In the genomic region with DNA sequence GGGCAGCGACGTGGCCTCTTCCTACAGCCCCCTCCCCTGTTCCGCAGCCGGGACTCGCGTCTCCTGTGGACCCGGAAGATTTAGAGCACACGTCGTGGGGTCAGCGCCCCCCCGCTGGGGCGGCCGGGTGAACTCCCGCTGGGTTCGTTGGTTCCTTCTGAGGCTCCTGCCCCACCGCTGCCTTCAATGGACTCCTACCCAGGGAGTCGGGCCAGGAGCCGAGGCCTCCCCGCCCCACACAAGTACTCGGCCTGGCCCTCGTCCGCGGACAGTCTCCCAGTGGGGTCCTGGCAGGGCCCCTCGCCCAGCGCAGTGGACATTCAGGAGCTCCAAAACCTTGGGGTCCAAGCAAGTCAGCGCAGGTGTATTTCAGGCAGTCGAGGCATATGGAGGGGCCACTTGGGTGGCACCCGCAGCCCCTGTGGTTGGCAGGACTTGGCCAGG, we compare ENCODE assay signal across 8 cellular contexts. TPM values are rescaled to one million over a fixed set of nuclear protein-coding genes. Genes with fewer than 3 reads are reported as not detected.
DNase-seq lines count a peak whose midpoint lies in the region; ATAC-seq, FAIRE-seq and TF ChIP-seq lines count a peak whose summit lies in the region.

No MANE protein-coding gene starts in this region.

- intact Hi-C loops in K562 (cut with micrococcal nuclease) = loop anchor here (10.0 kb wide), 1 partner anchor 915 kb away; no protein-coding TSS in a partner anchor
- intact Hi-C loops in OCI-LY7 (cut with micrococcal nuclease; ENCODE audit: unreplicated experiment) = no loop called here

- TF ChIP-seq RAD21 in K562 (CRISPR knock-in tag; conservative IDR thresholded peaks at IDR 0.05 in 1 of 2, IDR thresholded peaks at IDR 0.05 in 1 of 2) (no peak), liver (IDR thresholded peaks at IDR 0.05) (no peak)

- no peak for FAIRE-seq in K562 (lab: Jason Lieb, UNC)

- no peak for TF ChIP-seq CTCF in AG04449 (IDR thresholded peaks at IDR 0.05; ENCODE audit: insufficient read depth, low read length, missing control alignments)
- TF ChIP-seq CTCF in K562 (IDR thresholded peaks at IDR 0.05 in 2 of 3, conservative IDR thresholded peaks at IDR 0.05 in 1 of 3; ENCODE audit: insufficient read depth in 2 of 3, low read depth in 1 of 3, low read length in 3 of 3) = no peak
- TF ChIP-seq CTCF in liver (IDR thresholded peaks at IDR 0.05; ENCODE audit: low read depth, low read length, missing input control) = no peak
- TF ChIP-seq CTCF in type B pancreatic cell (conservative IDR thresholded peaks at IDR 0.05) = no peak
- no peak for TF ChIP-seq CTCF in OCI-LY7 (conservative IDR thresholded peaks at IDR 0.05; ENCODE audit: low read length)

- H3K9ac ChIP-seq in HUES48 (ENCODE audit: low read depth, low read length) (no peak overlapping the region), K562 (ENCODE audit: insufficient read depth in 1 of 2, low read depth in 2 of 2, low read length in 2 of 2) (peak overlapping the region; percentile 47 to 92), liver (ENCODE audit: low read depth in 1 of 2, low read length in 2 of 2) (no peak overlapping the region)

- no TSS peak for BruUV-seq in K562 (replicated peaks; lab: Mats Ljungman, UMichigan)
- no TSS peak for BruUV-seq in OCI-LY7 (replicated peaks; lab: Mats Ljungman, UMichigan)

- peaks cover 7% of the 10 kb centered on the region for H3K4me1 ChIP-seq in HUES48 (ENCODE audit: control insufficient read depth, insufficient read depth, low read length)
- H3K4me1 ChIP-seq in K562 (replicated peaks in 1 of 2; ENCODE audit: control insufficient read depth in 2 of 2, insufficient read depth in 2 of 2, low read length in 2 of 2) = peaks cover 12 to 59% of the 10 kb centered on the region in 2 experiments; a peak in 4 of 5 replicates
- peaks cover 18 to 35% (median 22%) of the 10 kb centered on the region in 4 donors for H3K4me1 ChIP-seq in liver (ENCODE audit: control insufficient read depth in 4 of 4, insufficient read depth in 4 of 4, low read length in 3 of 4)
- H3K4me1 ChIP-seq in OCI-LY7 (ENCODE audit: insufficient read depth, low read length, poor library complexity, severe bottlenecking) = no peaks in the 10 kb centered on the region

- DNase-seq in AG04449 (ENCODE audit: low read depth, low spot score) (no peak), K562 (ENCODE audit: extremely low read depth in 1 of 4, low spot score in 3 of 4) (peak in 1 of 4 experiments; percentile 45), type B pancreatic cell (ENCODE audit: extremely low spot score, unreplicated experiment) (peak; percentile 70), OCI-LY7 (ENCODE audit: low spot score) (no peak), ecto neural progenitor cell (ENCODE audit: low spot score) (no peak)
- DNase-seq in activated CD4-positive, alpha-beta T cell treated with anti-CD3 and anti-CD28 coated beads, Interleukin-2, amount 50 U/mL, for 4 hours = no peak

- no peaks in the 10 kb centered on the region for H3K9me2 ChIP-seq in OCI-LY7 (ENCODE audit: insufficient read depth, low read length)

- no peaks in the 10 kb centered on the region for H3K9me1 ChIP-seq in K562 (ENCODE audit: control insufficient read depth, insufficient read depth, low read length)

- no peak for TF ChIP-seq POLR2A in K562 (conservative IDR thresholded peaks at IDR 0.05)

- peak overlapping the region; percentile 80 for H3K4me3 Mint-ChIP-seq in type B pancreatic cell

- no peak for ATAC-seq in K562

- no peaks in the 10 kb centered on the region for H3K36me3 ChIP-seq in HUES48 (ENCODE audit: control insufficient read depth, insufficient read depth, low read length)
- no peaks in the 10 kb centered on the region for H3K36me3 ChIP-seq in K562 (ENCODE audit: control insufficient read depth, insufficient read depth, low read length)
- H3K36me3 ChIP-seq in liver (ENCODE audit: control insufficient read depth in 4 of 4, insufficient read depth in 3 of 4, low read depth in 1 of 4, low read length in 3 of 4) = no peaks in the 10 kb centered on the region
- H3K36me3 ChIP-seq in OCI-LY7 (ENCODE audit: insufficient read depth, low read length) = no peaks in the 10 kb centered on the region

- peaks cover 5% of the 10 kb centered on the region for H3K4me1 Mint-ChIP-seq in type B pancreatic cell (ENCODE audit: unreplicated experiment)

- H3K79me2 ChIP-seq in K562 (ENCODE audit: control insufficient read depth, insufficient read depth, low read length) = peaks cover 21% of the 10 kb centered on the region
- no peaks in the 10 kb centered on the region for H3K79me2 ChIP-seq in OCI-LY7 (ENCODE audit: insufficient read depth, low read depth, low read length)

- CTCF ChIA-PET in AG04449 (lab: Yijun Ruan, JAX) (interaction anchor here (0.6 to 6.6 kb wide), 8 partner anchors 9 to 1064 kb away, joined by 3 to 72 read pairs (median 4); no protein-coding TSS in a partner anchor), K562 (lab: Yijun Ruan, JAX; ENCODE audit: low intra/inter-chr PET ratio) (interaction anchor here (0.5 to 2.1 kb wide), 2 partner anchors 122 to 725 kb away, joined by 4 to 11 read pairs; no protein-coding TSS in a partner anchor), OCI-LY7 (lab: Charles Lee; ENCODE audit: unreplicated experiment) (no interaction called here)

- 16% methylated on average over 25 of the region's 28 CpGs for WGBS in K562 (ENCODE audit: insufficient coverage, low coverage, missing lambda C conversion rate)
- WGBS in liver = 11% methylated on average over 28 of the region's 28 CpGs

- no peak overlapping the region for H3K27ac Mint-ChIP-seq in type B pancreatic cell

- H3K9me3 ChIP-seq in HUES48 (ENCODE audit: control insufficient read depth, insufficient read depth, low read length) = no peaks in the 10 kb centered on the region
- H3K9me3 ChIP-seq in K562 (replicated peaks; ENCODE audit: control insufficient read depth, insufficient read depth, low read depth, low read length) = no peaks in the 10 kb centered on the region
- no peaks in the 10 kb centered on the region for H3K9me3 ChIP-seq in liver (ENCODE audit: control insufficient read depth in 4 of 4, low read length in 3 of 4)
- no peaks in the 10 kb centered on the region for H3K9me3 ChIP-seq in OCI-LY7 (ENCODE audit: low read length)

- POLR2A ChIA-PET in AG04449 (lab: Yijun Ruan, JAX) (interaction anchor here (1.0 kb wide), 1 partner anchor 67 kb away, joined by 3 read pairs; no protein-coding TSS in a partner anchor), K562 (lab: Yijun Ruan, JAX) (interaction anchor here (0.9 kb wide), 1 partner anchor 15 kb away, joined by 3 read pairs; no protein-coding TSS in a partner anchor), OCI-LY7 (lab: Charles Lee) (no interaction called here)

- H3K27me3 ChIP-seq in HUES48 (ENCODE audit: control insufficient read depth, insufficient read depth, low read length) (peaks cover 33% of the 10 kb centered on the region), K562 (ENCODE audit: control insufficient read depth in 2 of 2, insufficient read depth in 2 of 2, low read length in 2 of 2) (peaks cover 10 to 24% of the 10 kb centered on the region in 2 experiments; a peak in 3 of 5 replicates), liver (ENCODE audit: control insufficient read depth in 4 of 4, insufficient read depth in 4 of 4, low read length in 3 of 4) (peaks cover 0 to 22% (median 6%) of the 10 kb centered on the region in 4 donors)

- in situ Hi-C loops in K562 (cut with MboI) = loop anchor here (10.0 kb wide), 1 partner anchor 905 kb away; no protein-coding TSS in a partner anchor

- H3K27ac ChIP-seq in HUES48 (ENCODE audit: low read depth, low read length) (no peak overlapping the region), K562 (ENCODE audit: extremely low read depth, low read depth, low read length) (no peak overlapping the region), liver (ENCODE audit: low read depth in 1 of 2, low read length in 2 of 2) (peak overlapping the region in 1 of 2 donors; percentile 12), OCI-LY7 (ENCODE audit: low read depth, low read length, poor library complexity, severe bottlenecking) (no peak overlapping the region)

- H3K36me3 Mint-ChIP-seq in type B pancreatic cell = no peaks in the 10 kb centered on the region

- H3K4me3 ChIP-seq in AG04449 (ENCODE audit: low read depth, low read length) = peak overlapping the region; percentile 70
- H3K4me3 ChIP-seq in HUES48 (ENCODE audit: low read depth, low read length) = peak overlapping the region; percentile 66
- H3K4me3 ChIP-seq in K562 = peak overlapping the region; percentile 54
- peak overlapping the region in 2 of 3 donors; percentile 17 to 58 for H3K4me3 ChIP-seq in liver (ENCODE audit: low read depth in 1 of 3, low read length in 3 of 3)
- H3K4me3 ChIP-seq in OCI-LY7 (ENCODE audit: low read depth, low read length, poor library complexity, severe bottlenecking) = no peak overlapping the region

- H2AFZ ChIP-seq in K562 (ENCODE audit: low read depth, low read length) = peak overlapping the region; percentile 25; the same call in 1 of the 2 replicates
- H2AFZ ChIP-seq in OCI-LY7 (ENCODE audit: low read length) = no peak overlapping the region

- H4K20me1 ChIP-seq in K562 (replicated peaks; ENCODE audit: control insufficient read depth, insufficient read depth, low read length) (0 out of 2 replicates have a peak, but pooled peaks cover 17% of the 10 kb centered on the region), OCI-LY7 (ENCODE audit: insufficient read depth, low read length) (no peaks in the 10 kb centered on the region)

- TF ChIP-seq EP300 in K562 (IDR thresholded peaks at IDR 0.05; ENCODE audit: low read length) = no peak

- H3K4me2 ChIP-seq in K562 (ENCODE audit: insufficient read depth, low read length) = peak overlapping the region; percentile 63
- H3K4me2 ChIP-seq in OCI-LY7 (ENCODE audit: low read length) = no peak overlapping the region

- H3K9me3 Mint-ChIP-seq in type B pancreatic cell = no peaks in the 10 kb centered on the region

- peaks cover 49% of the 10 kb centered on the region for H3K27me3 Mint-ChIP-seq in type B pancreatic cell

RNA-seq across cellular contexts. Expression of gene MMP17, which starts 1.2 kb away (rescaled TPM):
- total RNA-seq in K562 (2011; cell fraction: chromatin; rRNA removed; ENCODE audit: low replicate concordance) = 65.7 and 167 TPM in 2 replicates
- total RNA-seq in K562 (2011; cell fraction: nucleolus; rRNA removed) = 84.0 and 92.2 TPM in 2 replicates
- 68.9 and 73.7 TPM in 2 replicates for total RNA-seq in K562 (2011; cell fraction: nucleoplasm; rRNA removed)
- total RNA-seq in K562 (2014; rRNA removed) (12.7 and 17.5 TPM in 2 replicates), K562 (2014; rRNA removed; fragmentation: Illumina TruSeq; extraction: Trizol) (0.93 and 1.1 TPM in 2 replicates), K562 (2015; rRNA removed; fragmentation: Illumina TruSeq; extraction: Trizol) (4.0 and 4.6 TPM in 2 replicates), K562 (2021) (18.0 and 20.1 TPM in 2 replicates), liver (under 1 TPM; 0.17 to 0.37 TPM), type B pancreatic cell (ENCODE audit: low replicate concordance) (14.1 and 26.8 TPM in 2 replicates), OCI-LY7 (2022) (not detected in 2 replicates)
- polyA plus RNA-seq in K562 (2011; rRNA removed) (17.1 and 57.8 TPM in 2 replicates), K562 (2014; fragmentation: Illumina TruSeq; extraction: Trizol) (5.0 and 11.6 TPM in 2 replicates), K562 (2014; fragmentation: Nextera tagmentation; extraction: Ambion mirVana) (not detected), K562 (2014; rRNA removed) (21.2 and 24.1 TPM in 2 replicates), liver (under 1 TPM in 1 of 2 donors, not detected in 1; 0.24 TPM)
- polyA plus RNA-seq in K562 (2011; cell fraction: cytosol; rRNA removed) = 29.3 and 39.3 TPM in 2 replicates
- 170 and 193 TPM in 2 replicates for polyA plus RNA-seq in K562 (2011; cell fraction: nucleus; rRNA removed)
- polyA plus RNA-seq in K562 (2012) = 17.2 and 26.5 TPM in 2 replicates
- 4.9 and 7.1 TPM in 2 replicates for polyA minus RNA-seq in K562 (2011; rRNA and poly(A)+ RNA removed)
- polyA minus RNA-seq in K562 (2011; cell fraction: cytosol; rRNA and poly(A)+ RNA removed) = 13.5 and 30.6 TPM in 2 replicates
- polyA minus RNA-seq in K562 (2011; cell fraction: nucleus; rRNA and poly(A)+ RNA removed) = 25.7 and 56.9 TPM in 2 replicates
- total RNA-seq in OCI-LY7 (2014; rRNA removed; shearing (Covaris generic)) = not detected in 2 replicates

Comparison
In these comparisons a context has a peak if more than half of its experiments do, and no peak if none do; other contexts are left out.
1. H3K9ac ChIP-seq: peak in K562 (2 of 2); none in HUES48 (single experiment) and liver (0 of 2).